ENCODE assay signal across 8 cellular contexts in the genomic region with DNA sequence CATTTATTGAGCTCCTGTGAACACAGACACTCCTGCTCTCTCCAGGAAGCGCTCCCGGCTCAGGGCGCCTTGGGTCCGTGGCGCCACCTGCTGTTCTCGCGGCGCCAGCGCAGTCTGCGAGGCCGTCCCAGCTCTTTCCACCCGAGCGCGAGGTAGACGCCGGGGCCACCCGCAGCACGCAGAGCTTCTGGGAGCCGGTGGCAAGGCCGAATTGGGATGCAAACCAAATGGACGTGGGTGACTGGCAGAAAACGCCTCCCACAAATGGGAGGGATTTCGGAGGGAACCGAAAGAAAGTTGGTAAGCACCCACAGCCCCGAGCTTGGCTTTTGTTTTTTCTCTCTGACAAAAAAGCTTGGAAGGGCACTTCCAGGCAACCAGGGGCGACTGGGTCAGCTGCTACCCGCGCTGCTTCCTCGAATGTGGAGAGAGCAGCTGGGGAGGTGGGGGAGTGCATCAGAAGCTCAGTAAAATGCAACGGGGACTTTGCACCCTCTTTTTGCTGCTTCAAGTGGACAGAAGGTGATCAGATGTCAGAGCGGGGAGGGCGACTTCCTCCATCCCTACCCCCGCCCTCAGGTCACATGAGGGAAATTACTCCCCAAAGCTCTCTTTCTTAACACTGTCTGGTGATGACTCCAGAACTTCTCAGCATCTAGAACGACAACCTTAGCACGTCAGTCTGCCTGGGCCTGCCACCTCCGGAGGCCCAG. TPM values are rescaled to one million over a fixed set of nuclear protein-coding genes. Genes with fewer than 3 reads are reported as not detected.
DNase-seq lines count a peak whose midpoint lies in the region; ATAC-seq and TF ChIP-seq lines count a peak whose summit lies in the region.

No MANE protein-coding gene starts in this region.

- no peaks in the 10 kb centered on the region for H3K9me3 ChIP-seq in AG04450 (ENCODE audit: control insufficient read depth, insufficient read depth, low read length)

- H3K9me3 Mint-ChIP-seq in chondrocyte (ENCODE audit: low read depth): no peaks in the 10 kb centered on the region

- H3K27me3 Mint-ChIP-seq in chondrocyte (ENCODE audit: low read depth): no peaks in the 10 kb centered on the region

- peak overlapping the region; percentile 53 for H3K4me3 ChIP-seq in AG04450 (ENCODE audit: low read depth, low read length)

- H3K27me3 ChIP-seq in AG04450 (ENCODE audit: control insufficient read depth, insufficient read depth, low read length): no peaks in the 10 kb centered on the region

- ATAC-seq in GM18520 (IDR thresholded peaks at IDR 0.05; ENCODE audit: unreplicated experiment): peak; percentile 87
- peak; percentile 95 for ATAC-seq in HG03095 (IDR thresholded peaks at IDR 0.05; ENCODE audit: unreplicated experiment)

- H3K4me3 Mint-ChIP-seq in chondrocyte (ENCODE audit: unreplicated experiment): peak overlapping the region; percentile 66

- POLR2A ChIA-PET in AG04450 (lab: Yijun Ruan, JAX): interaction anchor here (0.6 to 1.2 kb wide), 2 partner anchors 14 to 257 kb away, joined by 3 to 4 read pairs; partner anchors contain the start of gene N4BP1

- H3K4me1 Mint-ChIP-seq in chondrocyte (ENCODE audit: low read depth): peaks cover 14% of the 10 kb centered on the region

- peak; percentile 71 for DNase-seq in AG04450 (ENCODE audit: low read depth, low spot score)
- DNase-seq in NCI-H2227 treated with DMSO at 0.1 percent for 48 hours (lab: John Stamatoyannopoulos, UW): peak; percentile 71
- peak; percentile 87 for DNase-seq in activated CD4-positive, CD25-positive, alpha-beta regulatory T cell treated with anti-CD3 and anti-CD28 coated beads, Interleukin-2, amount 50 U/mL, for 72 hours
- peak; percentile 93 for DNase-seq in chondrocyte (ENCODE audit: low spot score)
- DNase-seq in kidney glomerular epithelial cell (lab: John Stamatoyannopoulos, UW): peak; percentile 49
- peak; percentile 59 to 73 for DNase-seq in stimulated activated CD4-positive, alpha-beta T cell treated with anti-CD3 and anti-CD28 coated beads, Interleukin-15, amount 100 ng/mL, for 48 hours (ENCODE audit: low read depth in 2 of 2)

- CTCF ChIA-PET in AG04450 (lab: Charles Lee): interaction anchor here (0.5 to 3.8 kb wide), 94 partner anchors 10 to 1769 kb away, joined by 3 to 173 read pairs (median 5); partner anchors contain the start of genes ABCC11, LONP2 and N4BP1

- TF ChIP-seq CTCF in AG04450 (IDR thresholded peaks at IDR 0.05; ENCODE audit: low read depth, low read length): peak; percentile 99
- peak; percentile 100 for TF ChIP-seq CTCF in chondrocyte (IDR thresholded peaks at IDR 0.05)

- no peaks in the 10 kb centered on the region for H3K36me3 Mint-ChIP-seq in chondrocyte (ENCODE audit: low read depth)

- peak overlapping the region; percentile 32 for H3K27ac Mint-ChIP-seq in chondrocyte (ENCODE audit: unreplicated experiment)

- H3K27ac ChIP-seq in AG04450 (ENCODE audit: low read depth, low read length): peak overlapping the region; percentile 75

RNA-seq across cellular contexts. Expression of gene N4BP1, which starts 13.5 kb away (rescaled TPM):
- 18.3 and 25.0 TPM in 2 replicates for polyA plus RNA-seq in AG04450 (2011; rRNA removed)
- 14.3 and 19.5 TPM in 2 replicates for polyA minus RNA-seq in AG04450 (2011; rRNA and poly(A)+ RNA removed)
- total RNA-seq in chondrocyte: 30.8 to 42.4 TPM (median 35.8 TPM) in 3 replicates

Comparison
In these comparisons a context has a peak if more than half of its experiments do, and no peak if none do; other contexts are left out.
1. Peak in every context shown above with its lines: DNase-seq, ATAC-seq, H3K4me3 ChIP-seq and H3K27ac ChIP-seq.